Comparison of ENCODE assay signal across 2 cellular contexts in the genomic region with DNA sequence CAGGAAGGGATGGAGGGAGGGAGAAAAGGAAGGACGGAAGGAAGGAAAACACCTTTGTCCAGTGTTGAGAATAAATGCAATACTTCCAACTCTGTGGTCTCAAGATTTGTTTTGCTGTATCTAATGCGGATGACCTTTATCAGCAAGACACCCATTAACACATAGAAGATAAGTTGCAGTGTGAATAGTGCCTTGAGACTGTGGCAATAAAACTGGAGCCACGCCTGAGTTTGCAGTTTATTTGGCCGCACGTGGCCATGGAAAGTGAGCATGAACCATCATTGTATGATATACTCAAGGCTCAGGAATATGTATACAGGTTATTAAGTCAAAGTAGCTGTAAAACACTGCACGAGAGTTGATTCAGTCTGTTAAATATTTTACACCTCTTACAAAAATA.
TF ChIP-seq lines count a peak whose summit lies in the region.

No MANE protein-coding gene starts in this region.

TF ChIP-seq in HepG2, 621 proteins besides CTCF, POLR2A, EP300 and RAD21:
- TF ChIP-seq HNRNPK (IDR thresholded peaks at IDR 0.05; ENCODE audit: low read depth, low read length, poor library complexity, severe bottlenecking): peak; percentile 40
- no peak for TF ChIP-seq SNRNP70 (IDR thresholded peaks at IDR 0.05; ENCODE audit: low read depth, low read length)

TF ChIP-seq in K562, 482 proteins besides CTCF, POLR2A, EP300 and RAD21:
- TF ChIP-seq FOXP1 (CRISPR knock-in tag; IDR thresholded peaks at IDR 0.05) (no peak), ZNF316 (IDR thresholded peaks at IDR 0.05) (no peak), CBFB (CRISPR knock-in tag; IDR thresholded peaks at IDR 0.05) (no peak), TAF7 (tag; IDR thresholded peaks at IDR 0.05) (no peak), XRCC4 (IDR thresholded peaks at IDR 0.05; ENCODE audit: extremely low read depth, insufficient read depth, insufficient read length) (no peak), RCOR1 (IDR thresholded peaks at IDR 0.05; ENCODE audit: borderline replicate concordance in 1 of 2, low read depth in 2 of 2, low read length in 2 of 2) (peak in 1 of 2 experiments; percentile 41; a peak in 1 of 4 replicates), MEF2A (IDR thresholded peaks at IDR 0.05; ENCODE audit: control insufficient read depth, low read depth, low read length) (no peak), CAMTA2 (CRISPR knock-in tag; conservative IDR thresholded peaks at IDR 0.05) (no peak), ZNF133 (CRISPR knock-in tag; IDR thresholded peaks at IDR 0.05) (no peak), NFYB (IDR thresholded peaks at IDR 0.05; ENCODE audit: extremely low read depth, insufficient read length) (no peak), ZFP36 (IDR thresholded peaks at IDR 0.05; ENCODE audit: low read depth, low read length, partially characterized antibody) (no peak), NFIC (IDR thresholded peaks at IDR 0.05) (no peak), ZNF217 (CRISPR knock-in tag; IDR thresholded peaks at IDR 0.05) (no peak)
- TF ChIP-seq, protein P1, sequence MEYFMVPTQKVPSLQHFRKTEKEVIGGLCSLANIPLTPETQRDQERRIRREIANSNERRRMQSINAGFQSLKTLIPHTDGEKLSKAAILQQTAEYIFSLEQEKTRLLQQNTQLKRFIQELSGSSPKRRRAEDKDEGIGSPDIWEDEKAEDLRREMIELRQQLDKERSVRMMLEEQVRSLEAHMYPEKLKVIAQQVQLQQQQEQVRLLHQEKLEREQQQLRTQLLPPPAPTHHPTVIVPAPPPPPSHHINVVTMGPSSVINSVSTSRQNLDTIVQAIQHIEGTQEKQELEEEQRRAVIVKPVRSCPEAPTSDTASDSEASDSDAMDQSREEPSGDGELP (CRISPR knock-in tag; IDR thresholded peaks at IDR 0.05; ENCODE audit: borderline replicate concordance): no peak
- TF ChIP-seq, protein P2, sequence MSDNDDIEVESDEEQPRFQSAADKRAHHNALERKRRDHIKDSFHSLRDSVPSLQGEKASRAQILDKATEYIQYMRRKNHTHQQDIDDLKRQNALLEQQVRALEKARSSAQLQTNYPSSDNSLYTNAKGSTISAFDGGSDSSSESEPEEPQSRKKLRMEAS (CRISPR knock-in tag; IDR thresholded peaks at IDR 0.05): peak; percentile 28; the same call in 1 of the 2 replicates
